ENCODE assay signal across 9 cellular contexts in the genomic region with DNA sequence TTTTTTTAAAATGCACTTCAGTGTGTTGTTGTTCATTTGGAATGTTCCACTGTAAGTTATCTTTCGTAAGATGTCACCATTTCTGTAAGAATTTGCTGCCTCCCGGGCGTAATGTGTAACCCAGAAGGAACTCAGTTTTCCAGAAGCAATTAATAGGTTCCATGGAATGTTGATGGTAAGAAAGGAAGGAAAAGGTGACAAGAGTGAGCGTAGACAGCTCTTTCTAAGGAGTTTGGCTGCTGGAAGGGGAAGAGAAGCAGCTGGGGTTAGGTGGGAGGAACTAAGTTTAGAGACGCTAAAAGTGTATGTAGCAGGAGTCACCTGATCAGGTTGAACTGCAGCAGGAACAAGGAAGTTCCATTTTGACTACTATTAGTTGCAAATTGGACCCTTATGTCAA. TPM values are rescaled to one million over a fixed set of nuclear protein-coding genes. Genes with fewer than 3 reads are reported as not detected.
DNase-seq lines count a peak whose midpoint lies in the region; ATAC-seq and TF ChIP-seq lines count a peak whose summit lies in the region.
"Had no signal": no experiment of that assay in that cellular context is flagged by ENCODE, and none has a peak within 500 bp of the region (broad histone marks: within the 10 kb centered on the region; RNA-seq: fewer than 3 reads in every experiment).

No MANE protein-coding gene starts in this region.

- no peak overlapping the region for H3K27ac ChIP-seq in PC-9
- peak overlapping the region; percentile 66 to 79 (median 68) for H3K27ac ChIP-seq in esophagus muscularis mucosa (replicated peaks in 1 of 4)
- H3K27ac ChIP-seq in subcutaneous abdominal adipose tissue (ENCODE audit: low read depth, low read length), result no peak overlapping the region

- peak overlapping the region; percentile 69 for H2AFZ ChIP-seq in PC-9

- TF ChIP-seq EP300 in esophagus muscularis mucosa (IDR thresholded peaks at IDR 0.05), result no peak

- H3K9me3 ChIP-seq in PC-9 (ENCODE audit: insufficient read depth, low read depth) (no peaks in the 10 kb centered on the region), esophagus muscularis mucosa (no peaks in the 10 kb centered on the region), subcutaneous abdominal adipose tissue (ENCODE audit: control insufficient read depth in 5 of 5, low read length in 5 of 5) (no peaks in the 10 kb centered on the region)

- H3K4me1 ChIP-seq in PC-9 (replicated peaks; ENCODE audit: insufficient read depth) (peaks cover 9% of the 10 kb centered on the region; the same call in 1 of the 2 replicates), esophagus muscularis mucosa (peaks cover 0 to 16% (median 3%) of the 10 kb centered on the region in 4 donors), subcutaneous abdominal adipose tissue (ENCODE audit: control insufficient read depth in 5 of 5, insufficient read depth in 5 of 5, low read length in 5 of 5) (peaks cover 0 to 13% (median 6%) of the 10 kb centered on the region in 5 donors)

- TF ChIP-seq CTCF in PC-9 (conservative IDR thresholded peaks at IDR 0.05) (no peak), esophagus muscularis mucosa (IDR thresholded peaks at IDR 0.05) (no peak)

- WGBS in esophagus muscularis mucosa, result 79% methylated on average over 5 of the region's 5 CpGs

- H3K9ac ChIP-seq in subcutaneous abdominal adipose tissue (ENCODE audit: low read length in 5 of 5), result peak overlapping the region in 1 of 5 donors; percentile 46

- CTCF ChIA-PET in PC-9 (lab: Charles Lee), result interaction anchor here (0.6 kb wide), 1 partner anchor 1869 kb away, joined by 7 read pairs; no protein-coding TSS in a partner anchor

- no peaks in the 10 kb centered on the region for H4K20me1 ChIP-seq in PC-9 (ENCODE audit: insufficient read depth)

- no peaks in the 10 kb centered on the region for H3K79me2 ChIP-seq in PC-9 (ENCODE audit: low read depth)

- DNase-seq in SKM-1 treated with dmso at 0.1 percent for 144 hours (lab: John Stamatoyannopoulos, UW; ENCODE audit: unreplicated experiment), result peak; percentile 5
- DNase-seq in SKM-1 (lab: John Stamatoyannopoulos, UW; ENCODE audit: unreplicated experiment), result no peak
- no peak for DNase-seq in PC-9
- no peak for DNase-seq in esophagus muscularis mucosa (ENCODE audit: extremely low spot score)
- no peak for DNase-seq in RKO (ENCODE audit: low spot score)
- no peak for DNase-seq in SHP77 treated with DMSO at 0.1 percent for 48 hours (lab: John Stamatoyannopoulos, UW)

- intact Hi-C loops in PC-9 (cut with micrococcal nuclease; ENCODE audit: unreplicated experiment), result loop anchor here (5.0 kb wide), 1 partner anchor 989 kb away; no protein-coding TSS in a partner anchor
- intact Hi-C loops in esophagus muscularis mucosa (cut with DNase I), result no loop called here

- no peak for TF ChIP-seq POLR2A in esophagus muscularis mucosa (IDR thresholded peaks at IDR 0.05; ENCODE audit: low read depth)

- no peak for ATAC-seq in GM21360 (IDR thresholded peaks at IDR 0.05; ENCODE audit: unreplicated experiment)

- POLR2A ChIA-PET in PC-9 (lab: Charles Lee; ENCODE audit: unreplicated experiment), result interaction anchor here (0.7 kb wide), 1 partner anchor 1881 kb away, joined by 4 read pairs; no protein-coding TSS in a partner anchor

- H3K9me2 ChIP-seq in PC-9 (ENCODE audit: insufficient read depth), result no peaks in the 10 kb centered on the region

- no TSS peak for BruUV-seq in PC-9 (replicated peaks; lab: Mats Ljungman, UMichigan)

- H3F3A ChIP-seq in PC-9 (ENCODE audit: insufficient read depth, low read depth), result no peaks in the 10 kb centered on the region

- H3K27me3 ChIP-seq in PC-9 (ENCODE audit: insufficient read depth, low read depth) (no peaks in the 10 kb centered on the region), esophagus muscularis mucosa (no peaks in the 10 kb centered on the region), subcutaneous abdominal adipose tissue (ENCODE audit: control insufficient read depth in 5 of 5, insufficient read depth in 4 of 5, low read length in 5 of 5) (peaks cover 0 to 15% (median 11%) of the 10 kb centered on the region in 5 donors)

- H3K36me3 ChIP-seq in PC-9 (ENCODE audit: low read depth), result no peaks in the 10 kb centered on the region
- no peaks in the 10 kb centered on the region for H3K36me3 ChIP-seq in esophagus muscularis mucosa
- H3K36me3 ChIP-seq in subcutaneous abdominal adipose tissue (ENCODE audit: control insufficient read depth in 5 of 5, insufficient read depth in 5 of 5, low read length in 5 of 5), result peaks cover 0 to 1% (median 0%) of the 10 kb centered on the region in 5 donors

- peak overlapping the region; percentile 51 for H3K4me2 ChIP-seq in PC-9

- H3K4me3 ChIP-seq in PC-9, result no peak overlapping the region; the same call in 1 of the 2 replicates
- peak overlapping the region; percentile 32 to 49 (median 44) for H3K4me3 ChIP-seq in esophagus muscularis mucosa
- H3K4me3 ChIP-seq in subcutaneous abdominal adipose tissue (ENCODE audit: low read depth in 1 of 5, low read length in 5 of 5), result peak overlapping the region in 3 of 5 donors; percentile 7 to 40 (median 18)

RNA-seq across cellular contexts. Expression of a gene that starts 35.9 kb away (rescaled TPM):
- total RNA-seq in PC-9 (2021), result not detected in 2 replicates
- total RNA-seq in esophagus muscularis mucosa, result not detected
- total RNA-seq: omental fat pad had no signal

Comparison
In these comparisons a context has a peak if more than half of its experiments do, and no peak if none do; other contexts are left out.
1. H3K27ac ChIP-seq: peak in esophagus muscularis mucosa (4 of 4); none in PC-9 (single experiment) and subcutaneous abdominal adipose tissue (single experiment).